ENCODE assay signal across 17 cellular contexts in genomic region chr6:43489277-43490072, GRCh38. TPM values are rescaled to one million over a fixed set of nuclear protein-coding genes. Genes with fewer than 3 reads are reported as not detected.
DNase-seq lines count a peak whose midpoint lies in the region; ATAC-seq, FAIRE-seq and TF ChIP-seq lines count a peak whose summit lies in the region.
"Had no signal": no experiment of that assay in that cellular context is flagged by ENCODE, and none has a peak within 500 bp of the region (broad histone marks: within the 10 kb centered on the region; RNA-seq: fewer than 3 reads in every experiment).

No MANE protein-coding gene starts in this region.

- BruUV-seq in HepG2 (replicated peaks; lab: Mats Ljungman, UMichigan): no TSS peak

- CTCF ChIA-PET in HepG2 (lab: Yijun Ruan, JAX; ENCODE audit: low intra/inter-chr PET ratio, low total read pairs): no interaction called here

- H3K4me1 ChIP-seq in HepG2 (ENCODE audit: insufficient read depth, low read length) (no peaks in the 10 kb centered on the region), right lobe of liver (peaks cover 0 to 10% (median 4%) of the 10 kb centered on the region in 4 donors), osteoblast (ENCODE audit: insufficient read depth, low read length) (peaks cover 32% of the 10 kb centered on the region)

- TF ChIP-seq CTCF in HepG2 (CRISPR knock-in tag; IDR thresholded peaks at IDR 0.05) (no peak), right lobe of liver (IDR thresholded peaks at IDR 0.05) (no peak), osteoblast (IDR thresholded peaks at IDR 0.05; ENCODE audit: extremely low read depth, low read depth, low read length) (no peak)

- ATAC-seq in HepG2 (peak; percentile 59), right lobe of liver (no peak)

- no peaks in the 10 kb centered on the region for H4K20me1 ChIP-seq in HepG2 (ENCODE audit: insufficient read depth, low read length)
- H4K20me1 ChIP-seq in osteoblast (ENCODE audit: insufficient read depth, low read length): peaks cover 45% of the 10 kb centered on the region

- H3K79me2 ChIP-seq in HepG2 (ENCODE audit: insufficient read depth, low read length) (peaks cover 51% of the 10 kb centered on the region), osteoblast (ENCODE audit: insufficient read depth, low read length) (peaks cover 50% of the 10 kb centered on the region)

- H3K36me3 ChIP-seq in HepG2 (replicated peaks in 1 of 2; ENCODE audit: control insufficient read depth in 1 of 2, insufficient read depth in 2 of 2, low read length in 2 of 2) (peaks cover 0 to 4% of the 10 kb centered on the region in 2 experiments; a peak in 2 of 5 replicates), right lobe of liver (no peaks in the 10 kb centered on the region), osteoblast (ENCODE audit: insufficient read depth, low read length) (no peaks in the 10 kb centered on the region)
- H3K36me3 ChIP-seq: uterus had no signal

- TF ChIP-seq EP300 in HepG2 (IDR thresholded peaks at IDR 0.05; ENCODE audit: low read depth in 2 of 2, low read length in 2 of 2) (no peak), HepG2 (CRISPR knock-in tag; IDR thresholded peaks at IDR 0.05; ENCODE audit: borderline replicate concordance) (no peak)

- POLR2A ChIA-PET in HepG2 (lab: Yijun Ruan, JAX): interaction anchor here (0.5 to 6.4 kb wide), 11 partner anchors 10 to 638 kb away, joined by 3 to 141 read pairs (median 4); partner anchors contain the start of genes DLK2, GTPBP2, LRRC73 and TJAP1

- FAIRE-seq in HepG2 (lab: Jason Lieb, UNC): no peak
- FAIRE-seq: D721Med had no signal

- no peak overlapping the region; a peak in 2 of 6 replicates for H3K4me3 ChIP-seq in HepG2 (replicated peaks in 1 of 3; ENCODE audit: insufficient read depth in 1 of 3, low read depth in 2 of 3, low read length in 3 of 3)
- H3K4me3 ChIP-seq in right lobe of liver: no peak overlapping the region
- no peak overlapping the region for H3K4me3 ChIP-seq in osteoblast (ENCODE audit: insufficient read depth, low read length)
- H3K4me3 ChIP-seq: uterus had no signal

- H3K27me3 ChIP-seq in HepG2 (ENCODE audit: control insufficient read depth in 1 of 2, insufficient read depth in 2 of 2, low read length in 2 of 2) (no peaks in the 10 kb centered on the region), right lobe of liver (no peaks in the 10 kb centered on the region), osteoblast (ENCODE audit: insufficient read depth, low read length) (no peaks in the 10 kb centered on the region)
- H3K27me3 ChIP-seq: uterus had no signal

- H3K27ac ChIP-seq in HepG2 (ENCODE audit: extremely low read length, insufficient read depth, low read length) (no peak overlapping the region), right lobe of liver (no peak overlapping the region), osteoblast (ENCODE audit: low read depth, low read length) (no peak overlapping the region)
- H3K27ac ChIP-seq: uterus had no signal

- WGBS in HepG2 (ENCODE audit: low lambda C conversion rate): 67% methylated on average over 10 of the region's 12 CpGs
- 75% methylated on average over 2 of the region's 12 CpGs for WGBS in right lobe of liver (ENCODE audit: insufficient coverage, low coverage, low lambda C conversion rate, missing lambda C conversion rate)

- DNase-seq in HepG2 (ENCODE audit: low spot score): peak; percentile 64
- no peak for DNase-seq in right lobe of liver
- peak; percentile 75 for DNase-seq in foreskin melanocyte
- DNase-seq in osteoblast (ENCODE audit: insufficient read length, low spot score, missing footprints): peak; percentile 73
- DNase-seq in CD1c-positive myeloid dendritic cell (ENCODE audit: extremely low spot score): no peak
- no peak for DNase-seq in OCI-M1 (lab: John Stamatoyannopoulos, UW)
- no peak for DNase-seq in HUDEP-2 (lab: John Stamatoyannopoulos, UW; ENCODE audit: unreplicated experiment in 76 of 76)
- DNase-seq in NCI-H446 treated with DMSO at 0.1 percent for 48 hours (lab: John Stamatoyannopoulos, UW): no peak
- DNase-seq: ACHN; activated CD4-positive, alpha-beta T cell treated with anti-CD3 and anti-CD28 coated beads, Interleukin-2, amount 50 U/mL, for 48 hours; aorta; MV-4-11; NK-92 treated with Interleukin-12 subunit alpha and Interleukin-12 subunit beta, amount 100 ng/mL, for 24 hours; SHP77; stimulated activated CD4-positive, alpha-beta T cell treated with anti-CD3 and anti-CD28 coated beads, Interleukin-1b, Interleukin-23, amount 100 ng/mL, for 48 hours; uterus had no signal

- in situ Hi-C loops in HepG2 (cut with HindIII; ENCODE audit: extremely low pct_ligation_motif_present, low pct_unique_long_range_greater_than_20kb): loop anchor here (5.0 kb wide), 1 partner anchor 32 kb away; the partner anchor contains the start of gene DLK2

- TF ChIP-seq RAD21 in HepG2 (CRISPR knock-in tag; IDR thresholded peaks at IDR 0.05): no peak

- no peak overlapping the region for H2AFZ ChIP-seq in HepG2 (ENCODE audit: low read length)
- H2AFZ ChIP-seq in osteoblast (ENCODE audit: low read length): no peak overlapping the region

- H3K9ac ChIP-seq in HepG2 (ENCODE audit: insufficient read depth, low read depth, low read length): no peak overlapping the region; the same call in none of the 2 replicates

- no peak for TF ChIP-seq POLR2A in HepG2 (IDR thresholded peaks at IDR 0.05; ENCODE audit: insufficient read depth in 1 of 2, low read depth in 2 of 2, low read length in 2 of 2)
- TF ChIP-seq POLR2A in right lobe of liver (IDR thresholded peaks at IDR 0.05): no peak

- intact Hi-C loops in HepG2 (cut with micrococcal nuclease; ENCODE audit: unreplicated experiment): loop anchor here (2.0 to 10.0 kb wide), 3 partner anchors 13 to 227 kb away; partner anchors contain the start of gene TJAP1
- intact Hi-C loops in right lobe of liver (cut with DNase I): loop anchor here in 1 of 2 donors (5.0 kb wide), 1 partner anchor 87 kb away; no protein-coding TSS in a partner anchor

- H3K9me3 ChIP-seq in HepG2 (ENCODE audit: low read length): no peaks in the 10 kb centered on the region
- no peaks in the 10 kb centered on the region for H3K9me3 ChIP-seq in right lobe of liver
- no peaks in the 10 kb centered on the region for H3K9me3 ChIP-seq in osteoblast (ENCODE audit: low read depth, low read length)
- H3K9me3 ChIP-seq: uterus had no signal

- no peak overlapping the region for H3K4me2 ChIP-seq in HepG2 (ENCODE audit: low read depth, low read length)
- H3K4me2 ChIP-seq in osteoblast (ENCODE audit: insufficient read depth, low read length): no peak overlapping the region

RNA-seq across cellular contexts. Expression of gene TJAP1, which starts 12.1 kb away (rescaled TPM):
- total RNA-seq in HepG2 (2016; rRNA removed; fragmentation: Illumina TruSeq; extraction: Trizol) (10.2 and 15.7 TPM in 2 replicates), right lobe of liver (10 to 100 TPM in 5 of 6 experiments, 1 to 10 TPM in 1; 9.2 to 16.0 (median 12.9) TPM), osteoblast (14.5 and 16.2 TPM in 2 replicates)
- total RNA-seq in HepG2 (2016; cell fraction: cytosol; rRNA removed; fragmentation: Illumina TruSeq; extraction: Trizol; ENCODE audit: low read depth): 6.4 and 7.2 TPM in 2 replicates
- 12.5 and 16.8 TPM in 2 replicates for total RNA-seq in HepG2 (2016; cell fraction: insoluble cytoplasmic fraction; rRNA removed; fragmentation: Illumina TruSeq; extraction: Trizol)
- total RNA-seq in HepG2 (2016; cell fraction: membrane; rRNA removed; fragmentation: Illumina TruSeq; extraction: Trizol): 7.9 and 8.5 TPM in 2 replicates
- 22.6 and 23.5 TPM in 2 replicates for total RNA-seq in HepG2 (2016; cell fraction: nucleus; rRNA removed; fragmentation: Illumina TruSeq; extraction: Trizol)
- polyA plus RNA-seq in HepG2 (2011; rRNA removed): 41.6 and 48.3 TPM in 2 replicates
- 19.2 and 22.0 TPM in 2 replicates for polyA plus RNA-seq in HepG2 (2011; cell fraction: cytosol; rRNA removed)
- polyA plus RNA-seq in HepG2 (2011; cell fraction: nucleus; rRNA removed): 220 TPM in 2 replicates
- polyA plus RNA-seq in HepG2 (2012): 27.3 and 28.6 TPM in 2 replicates
- 2.1 and 2.3 TPM in 2 replicates for polyA plus RNA-seq in HepG2 (2016; cell fraction: cytosol; fragmentation: Illumina TruSeq; extraction: Trizol; ENCODE audit: low read depth)
- polyA plus RNA-seq in HepG2 (2016; cell fraction: insoluble cytoplasmic fraction; fragmentation: Illumina TruSeq; extraction: Trizol; ENCODE audit: low read depth): 13.6 and 18.5 TPM in 2 replicates
- polyA plus RNA-seq in HepG2 (2016; cell fraction: membrane; fragmentation: Illumina TruSeq; extraction: Trizol; ENCODE audit: low read depth): 6.4 and 6.8 TPM in 2 replicates
- polyA plus RNA-seq in HepG2 (2016; cell fraction: nucleus; fragmentation: Illumina TruSeq; extraction: Trizol; ENCODE audit: insufficient read depth, low read depth): 89.6 and 90.5 TPM in 2 replicates
- 17.3 and 27.1 TPM in 2 replicates for polyA minus RNA-seq in HepG2 (2011; rRNA and poly(A)+ RNA removed; ENCODE audit: low replicate concordance)
- 9.3 and 9.7 TPM in 2 replicates for polyA minus RNA-seq in HepG2 (2011; cell fraction: cytosol; rRNA and poly(A)+ RNA removed)
- 38.8 and 46.0 TPM in 2 replicates for polyA minus RNA-seq in HepG2 (2011; cell fraction: nucleus; rRNA and poly(A)+ RNA removed)

RNA-seq across cellular contexts. Expression of gene LRRC73, which starts 20.7 kb away (rescaled TPM):
- total RNA-seq in HepG2 (2016; rRNA removed; fragmentation: Illumina TruSeq; extraction: Trizol) (0.11 and 0.17 TPM in 2 replicates), right lobe of liver (under 1 TPM in 5 of 6 experiments, not detected in 1; 0.12 to 0.43 (median 0.26) TPM), osteoblast (0.36 and 0.59 TPM in 2 replicates)
- total RNA-seq in HepG2 (2016; cell fraction: cytosol; rRNA removed; fragmentation: Illumina TruSeq; extraction: Trizol; ENCODE audit: low read depth): 0.20 TPM in 1 of 2 replicates, not detected in the other
- 0.16 and 0.22 TPM in 2 replicates for total RNA-seq in HepG2 (2016; cell fraction: insoluble cytoplasmic fraction; rRNA removed; fragmentation: Illumina TruSeq; extraction: Trizol)
- 0.25 and 0.45 TPM in 2 replicates for total RNA-seq in HepG2 (2016; cell fraction: membrane; rRNA removed; fragmentation: Illumina TruSeq; extraction: Trizol)
- total RNA-seq in HepG2 (2016; cell fraction: nucleus; rRNA removed; fragmentation: Illumina TruSeq; extraction: Trizol): 0.28 TPM in 1 of 2 replicates, not detected in the other
- polyA plus RNA-seq in HepG2 (2011; rRNA removed): 0.08 and 0.12 TPM in 2 replicates
- 0.05 and 0.11 TPM in 2 replicates for polyA plus RNA-seq in HepG2 (2011; cell fraction: cytosol; rRNA removed)
- 0.28 and 0.39 TPM in 2 replicates for polyA plus RNA-seq in HepG2 (2011; cell fraction: nucleus; rRNA removed)
- 0.12 and 0.17 TPM in 2 replicates for polyA plus RNA-seq in HepG2 (2012)
- polyA plus RNA-seq in HepG2 (2016; cell fraction: cytosol; fragmentation: Illumina TruSeq; extraction: Trizol; ENCODE audit: low read depth): 0.10 and 0.14 TPM in 2 replicates
- 0.19 and 0.41 TPM in 2 replicates for polyA plus RNA-seq in HepG2 (2016; cell fraction: insoluble cytoplasmic fraction; fragmentation: Illumina TruSeq; extraction: Trizol; ENCODE audit: low read depth)
- 0.17 and 0.19 TPM in 2 replicates for polyA plus RNA-seq in HepG2 (2016; cell fraction: membrane; fragmentation: Illumina TruSeq; extraction: Trizol; ENCODE audit: low read depth)
- polyA plus RNA-seq in HepG2 (2016; cell fraction: nucleus; fragmentation: Illumina TruSeq; extraction: Trizol; ENCODE audit: insufficient read depth, low read depth): not detected in 2 replicates
- 0.06 and 0.09 TPM in 2 replicates for polyA minus RNA-seq in HepG2 (2011; rRNA and poly(A)+ RNA removed; ENCODE audit: low replicate concordance)
- polyA minus RNA-seq in HepG2 (2011; cell fraction: cytosol; rRNA and poly(A)+ RNA removed): not detected in 2 replicates
- polyA minus RNA-seq in HepG2 (2011; cell fraction: nucleus; rRNA and poly(A)+ RNA removed): 0.50 and 0.77 TPM in 2 replicates

RNA-seq across cellular contexts. Expression of gene YIPF3, which starts 27.3 kb away (rescaled TPM):
- 51.2 and 107 TPM in 2 replicates for total RNA-seq in HepG2 (2016; rRNA removed; fragmentation: Illumina TruSeq; extraction: Trizol)
- 19.3 and 20.8 TPM in 2 replicates for total RNA-seq in HepG2 (2016; cell fraction: cytosol; rRNA removed; fragmentation: Illumina TruSeq; extraction: Trizol; ENCODE audit: low read depth)
- total RNA-seq in HepG2 (2016; cell fraction: insoluble cytoplasmic fraction; rRNA removed; fragmentation: Illumina TruSeq; extraction: Trizol): 52.6 and 108 TPM in 2 replicates
- total RNA-seq in HepG2 (2016; cell fraction: membrane; rRNA removed; fragmentation: Illumina TruSeq; extraction: Trizol): 31.6 and 33.9 TPM in 2 replicates
- total RNA-seq in HepG2 (2016; cell fraction: nucleus; rRNA removed; fragmentation: Illumina TruSeq; extraction: Trizol): 73.3 and 83.7 TPM in 2 replicates
- 206 and 248 TPM in 2 replicates for polyA plus RNA-seq in HepG2 (2011; rRNA removed)
- polyA plus RNA-seq in HepG2 (2011; cell fraction: cytosol; rRNA removed): 157 and 165 TPM in 2 replicates
- 258 and 264 TPM in 2 replicates for polyA plus RNA-seq in HepG2 (2011; cell fraction: nucleus; rRNA removed)
- 74.4 and 84.6 TPM in 2 replicates for polyA plus RNA-seq in HepG2 (2012)
- 20.5 and 25.2 TPM in 2 replicates for polyA plus RNA-seq in HepG2 (2016; cell fraction: cytosol; fragmentation: Illumina TruSeq; extraction: Trizol; ENCODE audit: low read depth)
- polyA plus RNA-seq in HepG2 (2016; cell fraction: insoluble cytoplasmic fraction; fragmentation: Illumina TruSeq; extraction: Trizol; ENCODE audit: low read depth): 66.6 and 70.3 TPM in 2 replicates
- polyA plus RNA-seq in HepG2 (2016; cell fraction: membrane; fragmentation: Illumina TruSeq; extraction: Trizol; ENCODE audit: low read depth): 36.5 and 37.7 TPM in 2 replicates
- 171 and 181 TPM in 2 replicates for polyA plus RNA-seq in HepG2 (2016; cell fraction: nucleus; fragmentation: Illumina TruSeq; extraction: Trizol; ENCODE audit: insufficient read depth, low read depth)
- 223 and 558 TPM in 2 replicates for polyA minus RNA-seq in HepG2 (2011; rRNA and poly(A)+ RNA removed; ENCODE audit: low replicate concordance)
- 65.6 and 67.3 TPM in 2 replicates for polyA minus RNA-seq in HepG2 (2011; cell fraction: cytosol; rRNA and poly(A)+ RNA removed)
- polyA minus RNA-seq in HepG2 (2011; cell fraction: nucleus; rRNA and poly(A)+ RNA removed): 65.1 and 74.2 TPM in 2 replicates
- total RNA-seq in right lobe of liver: 10 to 100 TPM; 58.9 to 70.0 (median 62.7) TPM
- 98.8 and 126 TPM in 2 replicates for total RNA-seq in osteoblast

RNA-seq across cellular contexts. Expression of gene POLR1C, which starts 27.4 kb away (rescaled TPM):
- total RNA-seq in HepG2 (2016; rRNA removed; fragmentation: Illumina TruSeq; extraction: Trizol) (72.2 and 75.6 TPM in 2 replicates), right lobe of liver (10 to 100 TPM; 12.2 to 17.7 (median 14.1) TPM), osteoblast (28.6 and 29.5 TPM in 2 replicates)
- 19.4 and 24.1 TPM in 2 replicates for total RNA-seq in HepG2 (2016; cell fraction: cytosol; rRNA removed; fragmentation: Illumina TruSeq; extraction: Trizol; ENCODE audit: low read depth)
- total RNA-seq in HepG2 (2016; cell fraction: insoluble cytoplasmic fraction; rRNA removed; fragmentation: Illumina TruSeq; extraction: Trizol): 70.2 and 74.8 TPM in 2 replicates
- 23.7 and 25.3 TPM in 2 replicates for total RNA-seq in HepG2 (2016; cell fraction: membrane; rRNA removed; fragmentation: Illumina TruSeq; extraction: Trizol)
- total RNA-seq in HepG2 (2016; cell fraction: nucleus; rRNA removed; fragmentation: Illumina TruSeq; extraction: Trizol): 59.4 and 67.1 TPM in 2 replicates
- polyA plus RNA-seq in HepG2 (2011; rRNA removed): 55.2 and 62.6 TPM in 2 replicates
- 38.9 and 45.7 TPM in 2 replicates for polyA plus RNA-seq in HepG2 (2011; cell fraction: cytosol; rRNA removed)
- 96.3 and 102 TPM in 2 replicates for polyA plus RNA-seq in HepG2 (2011; cell fraction: nucleus; rRNA removed)
- 50.7 and 62.3 TPM in 2 replicates for polyA plus RNA-seq in HepG2 (2012)
- polyA plus RNA-seq in HepG2 (2016; cell fraction: cytosol; fragmentation: Illumina TruSeq; extraction: Trizol; ENCODE audit: low read depth): 7.2 and 7.7 TPM in 2 replicates
- polyA plus RNA-seq in HepG2 (2016; cell fraction: insoluble cytoplasmic fraction; fragmentation: Illumina TruSeq; extraction: Trizol; ENCODE audit: low read depth): 58.7 and 61.6 TPM in 2 replicates
- 9.7 and 11.7 TPM in 2 replicates for polyA plus RNA-seq in HepG2 (2016; cell fraction: membrane; fragmentation: Illumina TruSeq; extraction: Trizol; ENCODE audit: low read depth)
- 97.9 and 104 TPM in 2 replicates for polyA plus RNA-seq in HepG2 (2016; cell fraction: nucleus; fragmentation: Illumina TruSeq; extraction: Trizol; ENCODE audit: insufficient read depth, low read depth)
- 40.9 and 99.4 TPM in 2 replicates for polyA minus RNA-seq in HepG2 (2011; rRNA and poly(A)+ RNA removed; ENCODE audit: low replicate concordance)
- polyA minus RNA-seq in HepG2 (2011; cell fraction: cytosol; rRNA and poly(A)+ RNA removed): 17.0 and 20.2 TPM in 2 replicates
- 41.5 and 42.6 TPM in 2 replicates for polyA minus RNA-seq in HepG2 (2011; cell fraction: nucleus; rRNA and poly(A)+ RNA removed)

RNA-seq across cellular contexts. Expression of gene DLK2, which starts 34.1 kb away (rescaled TPM):
- 0.74 and 1.2 TPM in 2 replicates for total RNA-seq in HepG2 (2016; rRNA removed; fragmentation: Illumina TruSeq; extraction: Trizol)
- 0.62 and 0.81 TPM in 2 replicates for total RNA-seq in HepG2 (2016; cell fraction: cytosol; rRNA removed; fragmentation: Illumina TruSeq; extraction: Trizol; ENCODE audit: low read depth)
- 1.1 and 1.4 TPM in 2 replicates for total RNA-seq in HepG2 (2016; cell fraction: insoluble cytoplasmic fraction; rRNA removed; fragmentation: Illumina TruSeq; extraction: Trizol)
- total RNA-seq in HepG2 (2016; cell fraction: membrane; rRNA removed; fragmentation: Illumina TruSeq; extraction: Trizol): 0.71 and 1.7 TPM in 2 replicates
- total RNA-seq in HepG2 (2016; cell fraction: nucleus; rRNA removed; fragmentation: Illumina TruSeq; extraction: Trizol): 0.81 TPM in 2 replicates
- 3.8 and 5.9 TPM in 2 replicates for polyA plus RNA-seq in HepG2 (2011; rRNA removed)
- polyA plus RNA-seq in HepG2 (2011; cell fraction: cytosol; rRNA removed): 5.4 and 6.3 TPM in 2 replicates
- 5.7 and 8.0 TPM in 2 replicates for polyA plus RNA-seq in HepG2 (2011; cell fraction: nucleus; rRNA removed)
- polyA plus RNA-seq in HepG2 (2012): 3.9 and 4.0 TPM in 2 replicates
- polyA plus RNA-seq in HepG2 (2016; cell fraction: cytosol; fragmentation: Illumina TruSeq; extraction: Trizol; ENCODE audit: low read depth): 1.2 TPM in 2 replicates
- polyA plus RNA-seq in HepG2 (2016; cell fraction: insoluble cytoplasmic fraction; fragmentation: Illumina TruSeq; extraction: Trizol; ENCODE audit: low read depth): 0.61 and 0.65 TPM in 2 replicates
- polyA plus RNA-seq in HepG2 (2016; cell fraction: membrane; fragmentation: Illumina TruSeq; extraction: Trizol; ENCODE audit: low read depth): 1.1 and 2.0 TPM in 2 replicates
- 1.5 and 2.0 TPM in 2 replicates for polyA plus RNA-seq in HepG2 (2016; cell fraction: nucleus; fragmentation: Illumina TruSeq; extraction: Trizol; ENCODE audit: insufficient read depth, low read depth)
- polyA minus RNA-seq in HepG2 (2011; rRNA and poly(A)+ RNA removed; ENCODE audit: low replicate concordance): 2.9 and 10.0 TPM in 2 replicates
- 2.9 and 3.3 TPM in 2 replicates for polyA minus RNA-seq in HepG2 (2011; cell fraction: cytosol; rRNA and poly(A)+ RNA removed)
- 1.7 TPM in 2 replicates for polyA minus RNA-seq in HepG2 (2011; cell fraction: nucleus; rRNA and poly(A)+ RNA removed)
- under 1 TPM in 1 of 6 experiments, not detected in 5; 0.13 TPM for total RNA-seq in right lobe of liver
- total RNA-seq in osteoblast: 0.29 TPM in 1 of 2 replicates, not detected in the other
- total RNA-seq: aorta had no signal
- polyA plus RNA-seq: aorta had no signal

Comparison
In these comparisons a context has a peak if more than half of its experiments do, and no peak if none do; other contexts are left out.
1. DNase-seq: peak in HepG2 (single experiment), foreskin melanocyte (single experiment) and osteoblast (single experiment); none in right lobe of liver (0 of 3), CD1c-positive myeloid dendritic cell (single experiment), OCI-M1 (single experiment), HUDEP-2 (0 of 76) and NCI-H446 treated with DMSO at 0.1 percent for 48 hours (single experiment).